Comparison of ENCODE assay signal across 8 cellular contexts in the genomic region with DNA sequence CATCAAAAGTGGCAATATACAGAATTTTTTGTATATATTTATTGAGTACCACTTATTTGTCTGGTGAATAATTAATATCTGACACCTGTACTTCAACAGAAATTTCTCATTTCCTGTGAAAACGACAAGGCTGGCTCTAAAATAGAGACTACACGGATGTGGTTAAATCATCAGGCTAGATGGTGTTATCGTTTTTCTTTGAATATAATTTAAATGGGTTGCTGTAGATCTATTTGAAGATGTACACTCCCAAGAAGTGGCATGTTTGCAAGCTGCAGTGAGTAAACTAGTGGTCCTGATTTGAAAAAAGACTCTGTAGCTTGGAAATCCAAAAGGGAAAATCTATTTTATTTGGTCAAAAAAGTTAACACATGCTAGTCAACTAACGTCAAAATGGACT. TPM values are rescaled to one million over a fixed set of nuclear protein-coding genes. Genes with fewer than 3 reads are reported as not detected.
DNase-seq lines count a peak whose midpoint lies in the region; ATAC-seq, FAIRE-seq and TF ChIP-seq lines count a peak whose summit lies in the region.

No MANE protein-coding gene starts in this region.

- DNase-seq in occipital lobe (lab: John Stamatoyannopoulos, UW) = no peak
- no peak for DNase-seq in NCI-H748 treated with DMSO at 0.1 percent for 48 hours (lab: John Stamatoyannopoulos, UW)
- no peak for DNase-seq in dedifferentiated amniotic fluid mesenchymal stem cell (ENCODE audit: extremely low spot score)
- DNase-seq in prostate gland (ENCODE audit: low spot score) = no peak

- H3K36me3 ChIP-seq in DOHH2 (ENCODE audit: control insufficient read depth, low read length) (peaks cover 45% of the 10 kb centered on the region), prostate gland (no peaks in the 10 kb centered on the region)

- TF ChIP-seq POLR2A in prostate gland (IDR thresholded peaks at IDR 0.05) = no peak

- peaks cover 72% of the 10 kb centered on the region for H3K4me1 ChIP-seq in DOHH2 (ENCODE audit: control insufficient read depth, low read length)
- no peaks in the 10 kb centered on the region for H3K4me1 ChIP-seq in prostate gland (replicated peaks)

- ATAC-seq in GM21367 (IDR thresholded peaks at IDR 0.05; ENCODE audit: unreplicated experiment) = peak; percentile 48
- ATAC-seq in HG03442 (IDR thresholded peaks at IDR 0.05; ENCODE audit: unreplicated experiment) = peak; percentile 54

- H3K27ac ChIP-seq in DOHH2 (ENCODE audit: low read depth, low read length) (peak overlapping the region; percentile 98), prostate gland (no peak overlapping the region)

- no peaks in the 10 kb centered on the region for H4K20me1 ChIP-seq in DOHH2 (ENCODE audit: control insufficient read depth, insufficient read depth, low read depth, low read length)

- peaks cover 11% of the 10 kb centered on the region for H3F3A ChIP-seq in DOHH2 (ENCODE audit: control insufficient read depth, insufficient read depth)

- H3K9me3 ChIP-seq in DOHH2 (ENCODE audit: control insufficient read depth, insufficient read depth, low read length) (no peaks in the 10 kb centered on the region), prostate gland (no peaks in the 10 kb centered on the region)

- H3K27me3 ChIP-seq in DOHH2 (ENCODE audit: control insufficient read depth, low read length) = no peaks in the 10 kb centered on the region
- H3K27me3 ChIP-seq in prostate gland (replicated peaks; ENCODE audit: insufficient read depth) = no peaks in the 10 kb centered on the region

- intact Hi-C loops in prostate gland (cut with DNase I) = no loop called here

- H3K79me2 ChIP-seq in DOHH2 (ENCODE audit: control insufficient read depth, low read length) = peaks cover 21% of the 10 kb centered on the region

- no peaks in the 10 kb centered on the region for H3K9me2 ChIP-seq in DOHH2 (replicated peaks; ENCODE audit: control insufficient read depth, low read length)

- TF ChIP-seq CTCF in DOHH2 (IDR thresholded peaks at IDR 0.05; ENCODE audit: low read depth, low read length, poor library complexity, severe bottlenecking) = no peak
- TF ChIP-seq CTCF in prostate gland (IDR thresholded peaks at IDR 0.05) = no peak

- H3K4me3 ChIP-seq in DOHH2 (ENCODE audit: low read length) = peak overlapping the region; percentile 61
- H3K4me3 ChIP-seq in prostate gland = no peak overlapping the region

- peak; percentile 93 for FAIRE-seq in colon (lab: Jason Lieb, UNC)

- peak overlapping the region; percentile 80 for H3K4me2 ChIP-seq in DOHH2 (ENCODE audit: low read length)

- 74% methylated on average over 4 of the region's 4 CpGs for WGBS in prostate gland

RNA-seq across cellular contexts. Expression of a gene that starts 13.9 kb away (rescaled TPM):
- 47.6 TPM for total RNA-seq in occipital lobe
- under 1 TPM; 0.80 to 0.82 TPM for total RNA-seq in prostate gland

Comparison
In these comparisons a context has a peak if more than half of its experiments do, and no peak if none do; other contexts are left out.
1. RNA of a gene that starts 13.9 kb away (total RNA-seq): 47.6 TPM in occipital lobe (single experiment); 0.80 to 0.82 TPM in prostate gland; every median in the first group is over 10 times any median in the second.